In genomic region chr11:97254790-97255189, GRCh38 we compare ENCODE assay signal across 22 cellular contexts.
DNase-seq lines count a peak whose midpoint lies in the region; ATAC-seq and TF ChIP-seq lines count a peak whose summit lies in the region.
"Had no signal": no experiment of that assay in that cellular context is flagged by ENCODE, and none has a peak within 500 bp of the region (broad histone marks: within the 10 kb centered on the region; RNA-seq: fewer than 3 reads in every experiment).

No MANE protein-coding gene starts in this region.

- CTCF ChIA-PET in OCI-LY7 (lab: Charles Lee; ENCODE audit: unreplicated experiment): no interaction called here

- ATAC-seq in Right ventricle myocardium inferior: peak; percentile 65
- peak in 5 of 8 donors; percentile 35 to 95 (median 86) for ATAC-seq in heart right ventricle
- no peak for ATAC-seq in left cardiac atrium
- peak; percentile 87 for ATAC-seq in left ventricle myocardium superior
- ATAC-seq in aorta (ENCODE audit: low FRiP score): no peak
- no peak for ATAC-seq in GM19328 (IDR thresholded peaks at IDR 0.05; ENCODE audit: unreplicated experiment)
- ATAC-seq: GM12878, GM23338, HCT116 had no signal

- H3K9me3 ChIP-seq in heart right ventricle (peaks cover 0 to 4% (median 0%) of the 10 kb centered on the region in 11 donors), OCI-LY7 (ENCODE audit: low read length) (no peaks in the 10 kb centered on the region), aorta (ENCODE audit: control insufficient read depth, low read length) (no peaks in the 10 kb centered on the region)
- H3K9me3 ChIP-seq: BE2C; BLaER1 treated with 17β-estradiol and CSF1 and Interleukin-3, amounts not matched to agents 10 nM and 100 nM had no signal

- no peak overlapping the region for H3K4me3 ChIP-seq in heart right ventricle
- H3K4me3 ChIP-seq in OCI-LY7 (ENCODE audit: low read depth, low read length, poor library complexity, severe bottlenecking): no peak overlapping the region
- H3K4me3 ChIP-seq in aorta (ENCODE audit: low read length in 2 of 2): no peak overlapping the region
- H3K4me3 ChIP-seq: BLaER1 treated with 17β-estradiol and CSF1 and Interleukin-3, amounts not matched to agents 10 nM and 100 nM; GM12878; GM23338 had no signal

- H3K4me2 ChIP-seq in OCI-LY7 (ENCODE audit: low read length): no peak overlapping the region
- H3K4me2 ChIP-seq: BLaER1 treated with 17β-estradiol and CSF1 and Interleukin-3, amounts not matched to agents 10 nM and 100 nM; GM23338 had no signal

- intact Hi-C loops in Right ventricle myocardium inferior (cut with DNase I): no loop called here
- intact Hi-C loops in cardiac septum (cut with DNase I): no loop called here
- intact Hi-C loops in heart right ventricle (cut with DNase I): no loop called here
- intact Hi-C loops in left cardiac atrium (cut with DNase I): no loop called here
- intact Hi-C loops in left ventricle myocardium superior (cut with micrococcal nuclease): no loop called here
- intact Hi-C loops in OCI-LY7 (cut with micrococcal nuclease; ENCODE audit: unreplicated experiment): no loop called here
- intact Hi-C loops in aorta (cut with DNase I): no loop called here

- H3K9me2 ChIP-seq in OCI-LY7 (ENCODE audit: insufficient read depth, low read length): no peaks in the 10 kb centered on the region

- H3K4me1 ChIP-seq in heart right ventricle (peaks cover 0 to 14% (median 0%) of the 10 kb centered on the region in 9 donors), OCI-LY7 (ENCODE audit: insufficient read depth, low read length, poor library complexity, severe bottlenecking) (no peaks in the 10 kb centered on the region), aorta (ENCODE audit: control insufficient read depth in 1 of 2, insufficient read depth in 2 of 2, low read length in 2 of 2) (peaks cover 0 to 1% of the 10 kb centered on the region in 2 donors)
- H3K4me1 ChIP-seq: BE2C; BLaER1 treated with 17β-estradiol and CSF1 and Interleukin-3, amounts not matched to agents 10 nM and 100 nM had no signal

- peak overlapping the region in 5 of 10 donors; percentile 38 to 59 (median 52) for H3K27ac ChIP-seq in heart right ventricle
- no peak overlapping the region for H3K27ac ChIP-seq in OCI-LY7 (ENCODE audit: low read depth, low read length, poor library complexity, severe bottlenecking)
- no peak overlapping the region for H3K27ac ChIP-seq in aorta (ENCODE audit: low read depth in 1 of 2, low read length in 2 of 2)
- H3K27ac ChIP-seq: 22Rv1; BLaER1 treated with 17β-estradiol and CSF1 and Interleukin-3, amounts not matched to agents 10 nM and 100 nM had no signal

- H3K79me2 ChIP-seq in OCI-LY7 (ENCODE audit: insufficient read depth, low read depth, low read length): no peaks in the 10 kb centered on the region

- DNase-seq in Right ventricle myocardium inferior (ENCODE audit: missing footprints) (no peak), cardiac septum (ENCODE audit: low spot score) (no peak), heart right ventricle (no peak), left cardiac atrium (no peak), left ventricle myocardium superior (no peak), OCI-LY7 (ENCODE audit: low spot score) (no peak), aorta (no peak)
- DNase-seq: AML-193; BE2C; CD4-positive, alpha-beta T cell; CD8-positive, alpha-beta memory T cell; DMS 273 treated with DMSO at 0.1 percent for 48 hours; DMS79; EL; GDM1; H9 had no signal

- 17 to 25% methylated on average over 1 of the region's 1 CpG for WGBS in heart right ventricle, 2 donors
- WGBS in aorta, 2 donors: 3 to 5% methylated on average over 1 of the region's 1 CpG

- H2AFZ ChIP-seq in OCI-LY7 (ENCODE audit: low read length): no peak overlapping the region
- H2AFZ ChIP-seq: GM23338 had no signal

- no TSS peak for BruUV-seq in OCI-LY7 (replicated peaks; lab: Mats Ljungman, UMichigan)

- H3K36me3 ChIP-seq in heart right ventricle: no peaks in the 10 kb centered on the region
- H3K36me3 ChIP-seq in OCI-LY7 (ENCODE audit: insufficient read depth, low read length): no peaks in the 10 kb centered on the region
- no peaks in the 10 kb centered on the region for H3K36me3 ChIP-seq in aorta (ENCODE audit: control insufficient read depth in 1 of 2, insufficient read depth in 2 of 2, low read length in 1 of 2)
- H3K36me3 ChIP-seq: BE2C; BLaER1 treated with 17β-estradiol and CSF1 and Interleukin-3, amounts not matched to agents 10 nM and 100 nM had no signal

- no peak for TF ChIP-seq CTCF in heart right ventricle (IDR thresholded peaks at IDR 0.05)
- no peak for TF ChIP-seq CTCF in OCI-LY7 (conservative IDR thresholded peaks at IDR 0.05; ENCODE audit: low read length)

- no peaks in the 10 kb centered on the region for H4K20me1 ChIP-seq in OCI-LY7 (ENCODE audit: insufficient read depth, low read length)
- H4K20me1 ChIP-seq: BLaER1 treated with 17β-estradiol and CSF1 and Interleukin-3, amounts not matched to agents 10 nM and 100 nM had no signal

- H3K27me3 ChIP-seq in heart right ventricle (no peaks in the 10 kb centered on the region), aorta (ENCODE audit: control insufficient read depth in 1 of 2, insufficient read depth in 2 of 2, low read length in 1 of 2) (no peaks in the 10 kb centered on the region)
- H3K27me3 ChIP-seq: BE2C; BLaER1 treated with 17β-estradiol and CSF1 and Interleukin-3, amounts not matched to agents 10 nM and 100 nM had no signal

- POLR2A ChIA-PET in OCI-LY7 (lab: Charles Lee): interaction anchor here (0.7 kb wide), 1 partner anchor 145 kb away, joined by 4 read pairs; no protein-coding TSS in a partner anchor

Comparison
In these comparisons a context has a peak if more than half of its experiments do, and no peak if none do; other contexts are left out.
1. ATAC-seq: peak in Right ventricle myocardium inferior (single experiment), heart right ventricle (5 of 8) and left ventricle myocardium superior (single experiment); none in left cardiac atrium (0 of 2), aorta (single experiment) and GM19328 (single experiment).